Comparison of ENCODE assay signal across 8 cellular contexts in genomic region chr7:6729492-6730342, GRCh38. TPM values are rescaled to one million over a fixed set of nuclear protein-coding genes. Genes with fewer than 3 reads are reported as not detected.
A peak's percentile ranks its signal among the peaks of the same experiment; 100 is the strongest.
DNase-seq lines count a peak whose midpoint lies in the region; ATAC-seq and TF ChIP-seq lines count a peak whose summit lies in the region.

No MANE protein-coding gene starts in this region.

- peak overlapping the region; percentile 87 for H3K4me2 ChIP-seq in hepatocyte

- no peaks in the 10 kb centered on the region for H3K36me3 ChIP-seq in hepatocyte (replicated peaks; ENCODE audit: insufficient read depth, low read depth)

- under 1% methylated on average over 57 of the region's 66 CpGs for WGBS in hepatocyte (ENCODE audit: low lambda C conversion rate, missing lambda C conversion rate)

- peak overlapping the region; percentile 96 for H3K4me3 Mint-ChIP-seq in T-helper 2 cell treated with Interferon-gamma antibody and Interleukin-4, amounts not matched to agents 5 μg/mL and 100 μg/mL, for 36 hours

- ATAC-seq in GM18498 (IDR thresholded peaks at IDR 0.05; ENCODE audit: unreplicated experiment) (peak; percentile 92), HG02884 (IDR thresholded peaks at IDR 0.05; ENCODE audit: unreplicated experiment) (peak; percentile 91)

- H3K27ac ChIP-seq in hepatocyte = peak overlapping the region; percentile 94

- H3K4me3 ChIP-seq in astrocyte of the cerebellum (ENCODE audit: low read depth, low read length) (peak overlapping the region; percentile 91), hepatocyte (peak overlapping the region; percentile 94)

- no peaks in the 10 kb centered on the region for H3K9me2 ChIP-seq in hepatocyte (replicated peaks; ENCODE audit: insufficient read depth)

- peaks cover 11% of the 10 kb centered on the region for H3K9me3 Mint-ChIP-seq in T-helper 2 cell treated with Interferon-gamma antibody and Interleukin-4, amounts not matched to agents 5 μg/mL and 100 μg/mL, for 36 hours

- DNase-seq in NCI-H1694 treated with DMSO at 0.1 percent for 48 hours (lab: John Stamatoyannopoulos, UW) (peak; percentile 56), astrocyte of the cerebellum (ENCODE audit: low read depth) (peak; percentile 77), hepatocyte (ENCODE audit: low spot score) (peak; percentile 95), renal cortical epithelial cell (ENCODE audit: low read depth) (peak; percentile 86), NCI-H187 treated with DMSO at 0.1 percent for 48 hours (lab: John Stamatoyannopoulos, UW) (no peak)
- peak; percentile 86 for DNase-seq in T-helper 2 cell treated with Interferon-gamma antibody and Interleukin-4, amounts not matched to agents 5 μg/mL and 100 μg/mL, for 36 hours (ENCODE audit: low spot score)

- H3K27me3 ChIP-seq in hepatocyte = no peaks in the 10 kb centered on the region

- peaks cover 11% of the 10 kb centered on the region for H3K4me1 Mint-ChIP-seq in T-helper 2 cell treated with Interferon-gamma antibody and Interleukin-4, amounts not matched to agents 5 μg/mL and 100 μg/mL, for 36 hours (ENCODE audit: low read depth)

- H3K27me3 Mint-ChIP-seq in T-helper 2 cell treated with Interferon-gamma antibody and Interleukin-4, amounts not matched to agents 5 μg/mL and 100 μg/mL, for 36 hours (ENCODE audit: low read depth) = no peaks in the 10 kb centered on the region

- in situ Hi-C loops in astrocyte of the cerebellum (cut with HindIII; ENCODE audit: low sequenced_read_pairs) = no loop called here

- H3K27ac Mint-ChIP-seq in T-helper 2 cell treated with Interferon-gamma antibody and Interleukin-4, amounts not matched to agents 5 μg/mL and 100 μg/mL, for 36 hours = peak overlapping the region; percentile 86

- peaks cover 10% of the 10 kb centered on the region for H4K20me1 ChIP-seq in hepatocyte (ENCODE audit: insufficient read depth, poor library complexity, severe bottlenecking)

- TF ChIP-seq CTCF in astrocyte of the cerebellum (IDR thresholded peaks at IDR 0.05; ENCODE audit: low read depth, low read length, missing control alignments) (no peak), hepatocyte (IDR thresholded peaks at IDR 0.05; ENCODE audit: poor library complexity) (no peak)

- H3K9me3 ChIP-seq in hepatocyte (ENCODE audit: low read depth) = no peaks in the 10 kb centered on the region

- peaks cover 39% of the 10 kb centered on the region for H3K36me3 Mint-ChIP-seq in T-helper 2 cell treated with Interferon-gamma antibody and Interleukin-4, amounts not matched to agents 5 μg/mL and 100 μg/mL, for 36 hours (ENCODE audit: low read depth)

- H2AFZ ChIP-seq in hepatocyte = peak overlapping the region; percentile 100

- H3K79me2 ChIP-seq in hepatocyte = peaks cover 40% of the 10 kb centered on the region

- H3K4me1 ChIP-seq in hepatocyte (ENCODE audit: insufficient read depth) = peaks cover 10% of the 10 kb centered on the region

RNA-seq across cellular contexts. Expression of gene ZNF12, which starts 23.0 kb away (rescaled TPM):
- total RNA-seq in hepatocyte = 18.5 and 22.2 TPM in 2 replicates
- polyA plus RNA-seq in hepatocyte = 14.7 and 16.5 TPM in 2 replicates
- total RNA-seq in renal cortical epithelial cell = 15.8 and 32.3 TPM in 2 replicates

RNA-seq across cellular contexts. Expression of gene RSPH10B2, which starts 24.2 kb away (rescaled TPM):
- not detected in 2 replicates for total RNA-seq in hepatocyte
- not detected in 2 replicates for polyA plus RNA-seq in hepatocyte
- 0.20 and 0.35 TPM in 2 replicates for total RNA-seq in renal cortical epithelial cell
